8 cellular contexts compared by ENCODE assay signal in the genomic region with DNA sequence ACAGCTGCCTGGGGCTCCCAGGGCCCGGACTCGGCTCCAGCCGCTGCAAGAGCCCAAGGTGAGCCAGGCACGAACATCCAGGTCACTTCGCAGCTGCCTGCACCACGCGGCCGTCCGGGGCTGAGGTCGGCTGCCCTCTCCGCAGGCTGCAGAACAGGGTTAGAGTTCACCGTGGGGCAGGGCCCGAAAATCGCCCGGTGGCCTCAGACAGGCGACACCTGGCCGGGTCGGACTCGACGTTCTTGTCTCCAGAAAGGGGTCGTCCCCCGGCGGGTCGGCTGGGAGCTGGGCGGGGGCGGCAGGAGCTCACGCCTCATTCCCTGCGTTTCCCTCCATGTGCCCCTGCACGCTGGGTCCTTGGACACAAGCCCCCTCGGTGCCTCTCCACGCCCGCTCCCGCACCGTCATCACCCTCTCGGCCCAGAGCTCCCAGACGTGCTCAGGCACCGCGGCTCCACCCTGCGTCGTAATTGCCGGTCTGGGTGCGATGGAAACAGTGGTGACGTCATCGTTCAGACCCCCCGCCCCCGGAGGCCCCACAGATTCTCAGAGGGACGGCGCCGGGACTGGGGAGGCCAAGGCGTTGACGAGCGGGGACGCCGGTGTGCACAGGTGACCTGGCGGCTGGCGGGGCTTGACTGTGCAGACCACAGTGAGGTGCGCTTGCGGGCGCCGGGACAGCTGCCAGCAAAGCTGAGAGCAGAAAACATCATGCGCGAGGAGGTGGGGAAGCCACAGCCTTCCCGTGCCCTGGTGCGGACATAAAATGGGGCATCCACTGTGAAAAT. TPM values are rescaled to one million over a fixed set of nuclear protein-coding genes. Genes with fewer than 3 reads are reported as not detected.
A peak's percentile ranks its signal among the peaks of the same experiment; 100 is the strongest.
DNase-seq lines count a peak whose midpoint lies in the region; ATAC-seq and TF ChIP-seq lines count a peak whose summit lies in the region.

No MANE protein-coding gene starts in this region.

- DNase-seq in SIG-M5 treated with dmso at 0.1 percent for 504 hours (lab: John Stamatoyannopoulos, UW; ENCODE audit: unreplicated experiment), result peak; percentile 26
- no peak for DNase-seq in SIG-M5 (lab: John Stamatoyannopoulos, UW)
- DNase-seq in T-helper 1 cell, result peak; percentile 52 to 87 (median 72)
- DNase-seq in adipocyte (ENCODE audit: low read depth), result peak; percentile 57
- peak; percentile 46 to 63 for DNase-seq in memory B cell (ENCODE audit: low spot score in 2 of 2)
- peak; percentile 55 for DNase-seq in stomach

- no peak overlapping the region for H3K4me3 Mint-ChIP-seq in memory B cell

- H3K9me3 ChIP-seq in adipocyte (ENCODE audit: control insufficient read depth, low read length), result no peaks in the 10 kb centered on the region
- H3K9me3 ChIP-seq in stomach, result no peaks in the 10 kb centered on the region

- peak; percentile 65 for ATAC-seq in memory B cell (ENCODE audit: low read depth)
- no peak for ATAC-seq in HG02981 (IDR thresholded peaks at IDR 0.05; ENCODE audit: unreplicated experiment)
- ATAC-seq in GM21526 (IDR thresholded peaks at IDR 0.05; ENCODE audit: low FRiP score, unreplicated experiment), result no peak

- H3K36me3 Mint-ChIP-seq in memory B cell, result no peaks in the 10 kb centered on the region

- H3K27ac Mint-ChIP-seq in memory B cell, result peak overlapping the region; percentile 32

- TF ChIP-seq CTCF in stomach (IDR thresholded peaks at IDR 0.05), result no peak

- 4 to 8% (median 4%) methylated on average over 51 to 64 of the region's 64 CpGs for WGBS in stomach, 5 donors

- no peak overlapping the region for H3K27ac ChIP-seq in stomach

- TF ChIP-seq POLR2A in stomach (IDR thresholded peaks at IDR 0.05), result no peak

- no peaks in the 10 kb centered on the region for H3K9me3 Mint-ChIP-seq in memory B cell

- H3K9ac ChIP-seq in adipocyte (ENCODE audit: low read length), result peak overlapping the region; percentile 20

- peaks cover 5% of the 10 kb centered on the region for H3K4me1 ChIP-seq in adipocyte (ENCODE audit: control insufficient read depth, insufficient read depth, low read length)
- peaks cover 20 to 34% (median 33%) of the 10 kb centered on the region in 4 donors for H3K4me1 ChIP-seq in stomach

- H3K27me3 ChIP-seq in adipocyte (replicated peaks; ENCODE audit: control insufficient read depth, insufficient read depth, low read length), result peaks cover 13% of the 10 kb centered on the region
- H3K27me3 ChIP-seq in stomach, result peaks cover 23 to 69% (median 60%) of the 10 kb centered on the region in 3 donors

- H3K36me3 ChIP-seq in adipocyte (ENCODE audit: control insufficient read depth, insufficient read depth, low read length, severe bottlenecking) (no peaks in the 10 kb centered on the region), stomach (peaks cover 21 to 35% (median 31%) of the 10 kb centered on the region in 4 donors)

- H3K27me3 Mint-ChIP-seq in memory B cell, result peaks cover 13% of the 10 kb centered on the region

- TF ChIP-seq EP300 in stomach (IDR thresholded peaks at IDR 0.05), result no peak

- H3K4me3 ChIP-seq in adipocyte (ENCODE audit: low read length) (peak overlapping the region; percentile 41), stomach (peak overlapping the region in 1 of 4 donors; percentile 14)

- peaks cover 9% of the 10 kb centered on the region for H3K4me1 Mint-ChIP-seq in memory B cell

- intact Hi-C loops in stomach (cut with DNase I; ENCODE audit: low total_unique reads), result no loop called here

RNA-seq across cellular contexts. Expression of a gene that starts 4.0 kb away (rescaled TPM):
- total RNA-seq in stomach, result not detected
- polyA plus RNA-seq in stomach, result under 1 TPM in 1 of 3 donors, not detected in 2; 0.03 TPM

RNA-seq across cellular contexts. Expression of a gene that starts 12.1 kb away (rescaled TPM):
- 100 to 1,000 TPM in 2 of 5 donors, 10 to 100 TPM in 3; 19.1 to 410 (median 67.7) TPM for total RNA-seq in stomach
- polyA plus RNA-seq in stomach, result 10 to 100 TPM; 44.4 to 81.3 (median 51.9) TPM

RNA-seq across cellular contexts. Expression of a gene that starts 24.7 kb away (rescaled TPM):
- total RNA-seq in stomach, result 100 to 1,000 TPM in 4 of 5 donors, 10 to 100 TPM in 1; 59.7 to 536 (median 338) TPM
- polyA plus RNA-seq in stomach, result 100 to 1,000 TPM in 1 of 3 donors, 10 to 100 TPM in 2; 60.5 to 199 (median 89.2) TPM

RNA-seq across cellular contexts. Expression of a gene that starts 25.1 kb away (rescaled TPM):
- not detected for total RNA-seq in stomach
- not detected for polyA plus RNA-seq in stomach

RNA-seq across cellular contexts. Expression of a gene that starts 30.2 kb away (rescaled TPM):
- total RNA-seq in stomach, result 10 to 100 TPM in 4 of 5 donors, 1 to 10 TPM in 1; 7.0 to 98.5 (median 56.4) TPM
- polyA plus RNA-seq in stomach, result 10 to 100 TPM; 85.1 to 93.9 (median 91.8) TPM
